In the genomic region with DNA sequence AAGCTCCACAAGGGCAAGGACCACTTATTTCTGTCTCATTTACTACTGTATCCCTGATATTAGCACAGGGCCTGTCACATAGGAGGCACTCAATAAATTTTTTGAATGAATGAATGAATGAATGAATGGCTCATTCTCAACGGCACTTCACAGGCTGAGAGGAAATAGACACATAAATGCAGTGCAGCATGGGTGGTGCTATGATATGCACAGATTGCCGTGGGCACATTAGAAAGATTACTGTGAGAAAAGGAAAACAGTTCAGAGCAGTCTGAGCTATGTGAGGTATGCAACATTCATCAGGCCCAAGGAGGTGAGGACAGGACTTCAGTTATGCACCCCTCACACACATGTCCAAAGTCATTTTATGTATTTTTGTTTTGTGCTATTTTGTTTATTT, we compare ENCODE assay signal across 29 cellular contexts. TPM values are rescaled to one million over a fixed set of nuclear protein-coding genes. Genes with fewer than 3 reads are reported as not detected.
"Had no signal": no experiment of that assay in that cellular context is flagged by ENCODE, and none has a peak within 500 bp of the region (broad histone marks: within the 10 kb centered on the region; RNA-seq: fewer than 3 reads in every experiment).

No MANE protein-coding gene starts in this region.

- H3K27ac ChIP-seq: breast epithelium, esophagus squamous epithelium, left ventricle myocardium inferior, testis, transverse colon had no signal

- H3K4me1 ChIP-seq: breast epithelium, esophagus squamous epithelium, left ventricle myocardium inferior, testis, transverse colon had no signal

- H3K36me3 ChIP-seq: breast epithelium, esophagus squamous epithelium, left ventricle myocardium inferior, transverse colon had no signal

- DNase-seq: activated CD4-positive, alpha-beta memory T cell treated with anti-CD3 and anti-CD28 coated beads, Interleukin-2, amount 10 ng/mL, durations not matched to agents 7 days and 5 days; activated CD4-positive, alpha-beta T cell treated with anti-CD3 and anti-CD28 coated beads for 1 hour; activated CD4-positive, alpha-beta T cell treated with anti-CD3 and anti-CD28 coated beads, Interleukin-2, amount 10 ng/mL, durations not matched to agents 7 days and 5 days; activated CD8-positive, alpha-beta memory T cell treated with anti-CD3 and anti-CD28 coated beads, Interleukin-2, amount 50 U/mL, for 48 hours; activated gamma-delta T cell treated with Interleukin-2 at 50 U/mL for 16 hours; activated naive CD8-positive, alpha-beta T cell treated with anti-CD3 and anti-CD28 coated beads, Interleukin-2, amount 50 U/mL, for 24 hours; activated T-cell treated with anti-CD3 and anti-CD28 coated beads, Interleukin-2, amount 50 U/mL, for 24 hours; central memory CD4-positive, alpha-beta T cell; dermis blood vessel endothelial cell; effector CD4-positive, alpha-beta T cell; esophagus squamous epithelium; islet precursor cell; left ventricle myocardium inferior; nephron progenitor cell; nucleus accumbens; right cardiac atrium; stimulated activated naive CD4-positive, alpha-beta T cell; T-helper 2 cell; testis; transverse colon had no signal

- H3K27ac Mint-ChIP-seq: activated CD4-positive, alpha-beta memory T cell treated with anti-CD3 and anti-CD28 coated beads, Interleukin-2, amount 10 ng/mL, durations not matched to agents 7 days and 5 days; activated CD4-positive, alpha-beta T cell treated with anti-CD3 and anti-CD28 coated beads, Interleukin-2, amount 10 ng/mL, durations not matched to agents 7 days and 5 days; activated naive CD4-positive, alpha-beta T cell treated with anti-CD3 and anti-CD28 coated beads, Interleukin-2, amount 50 U/mL, for 24 hours; activated naive CD8-positive, alpha-beta T cell treated with anti-CD3 and anti-CD28 coated beads, Interleukin-2, amount 50 U/mL, for 24 hours; activated T-cell treated with anti-CD3 and anti-CD28 coated beads, Interleukin-2, amount 50 U/mL, for 24 hours; activated T-helper 17 cell treated with anti-CD3 and anti-CD28 coated beads, Interleukin-2, amount 50 U/mL, for 72 hours; nephron progenitor cell; WTC11 had no signal

- H3K9me3 Mint-ChIP-seq: activated CD4-positive, alpha-beta memory T cell treated with anti-CD3 and anti-CD28 coated beads, Interleukin-2, amount 10 ng/mL, durations not matched to agents 7 days and 5 days; activated CD4-positive, alpha-beta T cell treated with anti-CD3 and anti-CD28 coated beads, Interleukin-2, amount 10 ng/mL, durations not matched to agents 7 days and 5 days; activated naive CD4-positive, alpha-beta T cell treated with anti-CD3 and anti-CD28 coated beads, Interleukin-2, amount 50 U/mL, for 24 hours; activated naive CD8-positive, alpha-beta T cell treated with anti-CD3 and anti-CD28 coated beads, Interleukin-2, amount 50 U/mL, for 24 hours; activated T-cell treated with anti-CD3 and anti-CD28 coated beads, Interleukin-2, amount 50 U/mL, for 24 hours; activated T-helper 17 cell treated with anti-CD3 and anti-CD28 coated beads, Interleukin-2, amount 50 U/mL, for 72 hours; nephron progenitor cell; WTC11 had no signal

- H3K4me3 Mint-ChIP-seq: activated CD4-positive, alpha-beta memory T cell treated with anti-CD3 and anti-CD28 coated beads, Interleukin-2, amount 10 ng/mL, durations not matched to agents 7 days and 5 days; activated CD4-positive, alpha-beta T cell treated with anti-CD3 and anti-CD28 coated beads, Interleukin-2, amount 10 ng/mL, durations not matched to agents 7 days and 5 days; activated naive CD4-positive, alpha-beta T cell treated with anti-CD3 and anti-CD28 coated beads, Interleukin-2, amount 50 U/mL, for 24 hours; activated naive CD8-positive, alpha-beta T cell treated with anti-CD3 and anti-CD28 coated beads, Interleukin-2, amount 50 U/mL, for 24 hours; activated T-cell treated with anti-CD3 and anti-CD28 coated beads, Interleukin-2, amount 50 U/mL, for 24 hours; activated T-helper 17 cell treated with anti-CD3 and anti-CD28 coated beads, Interleukin-2, amount 50 U/mL, for 72 hours; nephron progenitor cell; WTC11 had no signal

- H3K27me3 Mint-ChIP-seq: activated CD4-positive, alpha-beta memory T cell treated with anti-CD3 and anti-CD28 coated beads, Interleukin-2, amount 10 ng/mL, durations not matched to agents 7 days and 5 days; activated CD4-positive, alpha-beta T cell treated with anti-CD3 and anti-CD28 coated beads, Interleukin-2, amount 10 ng/mL, durations not matched to agents 7 days and 5 days; activated naive CD4-positive, alpha-beta T cell treated with anti-CD3 and anti-CD28 coated beads, Interleukin-2, amount 50 U/mL, for 24 hours; activated naive CD8-positive, alpha-beta T cell treated with anti-CD3 and anti-CD28 coated beads, Interleukin-2, amount 50 U/mL, for 24 hours; activated T-cell treated with anti-CD3 and anti-CD28 coated beads, Interleukin-2, amount 50 U/mL, for 24 hours; activated T-helper 17 cell treated with anti-CD3 and anti-CD28 coated beads, Interleukin-2, amount 50 U/mL, for 72 hours had no signal

- H3K4me1 Mint-ChIP-seq: activated naive CD4-positive, alpha-beta T cell treated with anti-CD3 and anti-CD28 coated beads, Interleukin-2, amount 50 U/mL, for 24 hours; activated naive CD8-positive, alpha-beta T cell treated with anti-CD3 and anti-CD28 coated beads, Interleukin-2, amount 50 U/mL, for 24 hours; activated T-helper 17 cell treated with anti-CD3 and anti-CD28 coated beads, Interleukin-2, amount 50 U/mL, for 72 hours; nephron progenitor cell; WTC11 had no signal

- H3K27me3 ChIP-seq: breast epithelium, esophagus squamous epithelium, testis, transverse colon had no signal

- FAIRE-seq: colon, frontal cortex, urothelium cell line had no signal

- H3K4me3 ChIP-seq: breast epithelium, esophagus squamous epithelium, left ventricle myocardium inferior, lung, testis, transverse colon had no signal

- H3K9me3 ChIP-seq: breast epithelium, esophagus squamous epithelium, left ventricle myocardium inferior, testis, transverse colon had no signal

- H3K36me3 Mint-ChIP-seq: activated naive CD4-positive, alpha-beta T cell treated with anti-CD3 and anti-CD28 coated beads, Interleukin-2, amount 50 U/mL, for 24 hours; WTC11 had no signal

- ATAC-seq: activated naive CD8-positive, alpha-beta T cell treated with anti-CD3 and anti-CD28 coated beads, Interleukin-2, amount 50 U/mL, for 24 hours; activated T-helper 17 cell treated with anti-CD3 and anti-CD28 coated beads, Interleukin-2, amount 50 U/mL, for 72 hours; right cardiac atrium; WTC11 had no signal

RNA-seq across cellular contexts. Expression of a gene that starts 32.7 kb away (rescaled TPM):
- total RNA-seq: frontal cortex had no signal

RNA-seq across cellular contexts. Expression of a gene that starts 44.0 kb away (rescaled TPM):
- total RNA-seq: breast epithelium, frontal cortex, left ventricle myocardium inferior, mesenteric fat pad, transverse colon had no signal
